Comparison of ENCODE assay signal across 23 cellular contexts in the genomic region with DNA sequence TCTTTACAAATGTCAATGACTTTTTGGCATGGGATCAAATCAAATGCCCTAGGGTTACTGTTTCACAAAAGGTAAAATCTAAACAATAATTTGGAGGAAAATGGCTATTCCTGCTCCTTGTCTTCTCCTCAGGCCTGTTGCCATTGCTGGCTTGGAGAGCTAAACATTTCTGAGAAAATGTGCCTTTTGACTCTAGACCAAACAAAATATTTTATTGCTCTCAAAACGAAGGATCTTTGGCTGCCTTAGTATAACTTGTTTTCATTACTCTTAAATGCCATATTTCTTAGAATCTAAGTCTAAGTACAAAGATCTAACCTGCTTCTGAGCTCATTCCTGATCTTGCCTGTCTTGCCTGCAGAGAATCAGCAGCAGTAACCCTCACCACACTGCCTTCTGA.
"Had no signal": no experiment of that assay in that cellular context is flagged by ENCODE, and none has a peak within 500 bp of the region (broad histone marks: within the 10 kb centered on the region; RNA-seq: fewer than 3 reads in every experiment).

No MANE protein-coding gene starts in this region.

- H2AFZ ChIP-seq: neural progenitor cell had no signal

- ATAC-seq: esophagus mucosa, foreskin keratinocyte, left lung, lower lobe of right lung, natural killer cell, psoas muscle, right lobe of liver had no signal

- H3K4me1 Mint-ChIP-seq: immature natural killer cell, memory B cell, natural killer cell, neural progenitor cell had no signal

- H3K27me3 Mint-ChIP-seq: memory B cell, type B pancreatic cell had no signal

- H3K9me3 Mint-ChIP-seq: memory B cell, type B pancreatic cell had no signal

- H3K36me3 Mint-ChIP-seq: immature natural killer cell, memory B cell, mesothelial cell of epicardium, natural killer cell, neural progenitor cell, type B pancreatic cell had no signal

- H3K27me3 ChIP-seq: foreskin keratinocyte, left lung, neural progenitor cell, right lobe of liver, spleen, stomach had no signal

- H3K9me3 ChIP-seq: left lung, lower lobe of right lung, psoas muscle, right lobe of liver, spleen, stomach had no signal

- H3K36me3 ChIP-seq: left lung, lower lobe of right lung, neural progenitor cell, right lobe of liver, spleen, stomach had no signal

- H3K4me1 ChIP-seq: foreskin keratinocyte, left lung, lower lobe of right lung, neural progenitor cell, psoas muscle, right lobe of liver, spleen, stomach had no signal

- H3K27ac Mint-ChIP-seq: immature natural killer cell, memory B cell, mesothelial cell of epicardium, natural killer cell, neural progenitor cell, type B pancreatic cell had no signal

- H3K4me3 Mint-ChIP-seq: immature natural killer cell, memory B cell, mesothelial cell of epicardium, natural killer cell, neural progenitor cell, type B pancreatic cell had no signal

- H3K9ac ChIP-seq: neural progenitor cell had no signal

- H3K4me3 ChIP-seq: coronary artery, left lung, lower lobe of right lung, neural progenitor cell, psoas muscle, right lobe of liver, spleen, stomach had no signal

- DNase-seq: effector CD4-positive, alpha-beta T cell; foreskin keratinocyte; immature natural killer cell; left lung; lower lobe of right lung; natural killer cell; occipital lobe; psoas muscle; retina; right lobe of liver; spleen; stimulated activated CD4-positive, alpha-beta T cell treated with anti-CD3 and anti-CD28 coated beads, Interleukin-15, amount 100 ng/mL, for 24 hours; stimulated activated CD4-positive, alpha-beta T cell treated with anti-CD3 and anti-CD28 coated beads, Interleukin-2, amount 100 ng/mL, for 24 hours; stimulated activated CD4-positive, alpha-beta T cell treated with anti-CD3 and anti-CD28 coated beads, Interleukin-4, amount 100 ng/mL, for 4 hours; stimulated activated naive CD4-positive, alpha-beta T cell; stomach; substantia nigra had no signal

- H3K27ac ChIP-seq: foreskin keratinocyte, left lung, lower lobe of right lung, neural progenitor cell, psoas muscle, right lobe of liver, spleen, stomach had no signal

- H3K4me2 ChIP-seq: neural progenitor cell had no signal
